ENCODE assay signal across 23 cellular contexts in the genomic region with DNA sequence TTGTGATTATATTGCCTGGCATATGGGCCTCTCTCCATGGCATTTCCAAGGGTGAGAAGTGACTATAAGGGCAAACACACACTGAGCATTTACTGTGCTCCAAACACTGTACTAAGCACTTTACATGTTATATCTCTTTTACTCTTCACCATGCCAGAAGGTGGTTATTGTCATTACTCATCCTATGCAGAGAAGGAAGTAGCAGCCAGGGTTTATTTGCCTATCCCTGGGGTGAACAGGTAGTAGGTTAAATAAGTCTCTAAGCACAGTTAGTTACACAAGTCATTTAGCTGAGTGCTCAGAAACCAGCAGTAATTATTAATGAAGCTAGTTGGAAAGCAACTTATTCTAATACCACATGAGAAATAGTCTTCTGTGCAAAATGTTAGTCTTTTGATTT.
DNase-seq lines count a peak whose midpoint lies in the region; ATAC-seq, FAIRE-seq and TF ChIP-seq lines count a peak whose summit lies in the region.
"Had no signal": no experiment of that assay in that cellular context is flagged by ENCODE, and none has a peak within 500 bp of the region (broad histone marks: within the 10 kb centered on the region; RNA-seq: fewer than 3 reads in every experiment).

No MANE protein-coding gene starts in this region.

- no peak overlapping the region for H2AFZ ChIP-seq in Karpas-422 (ENCODE audit: low read length)

- H3K4me2 ChIP-seq in Karpas-422 (ENCODE audit: low read depth, low read length, poor library complexity, severe bottlenecking), result no peak overlapping the region
- H3K4me2 ChIP-seq: SK-N-SH had no signal

- no peak overlapping the region for H3K4me3 ChIP-seq in Karpas-422 (ENCODE audit: low read length)

- H3K4me1 ChIP-seq in Karpas-422 (ENCODE audit: low read length), result peaks cover 16% of the 10 kb centered on the region
- H3K4me1 ChIP-seq: Caco-2 had no signal

- DNase-seq in DMS153 (lab: John Stamatoyannopoulos, UW) (peak; percentile 54), DMS153 treated with DMSO at 0.1 percent for 48 hours (lab: John Stamatoyannopoulos, UW; ENCODE audit: unreplicated experiment) (no peak), Karpas-422 (peak; percentile 67), NCI-H69 (lab: John Stamatoyannopoulos, UW) (peak; percentile 87), left colon (no peak), omental fat pad (ENCODE audit: low spot score) (no peak), frontal cortex (ENCODE audit: low spot score in 2 of 2) (no peak)
- DNase-seq: Caco-2; CD8-positive, alpha-beta T cell; Kasumi-1; NCI-H1092 treated with DMSO at 0.1 percent for 48 hours; NCI-H1694; NCI-H2029 treated with DMSO at 0.1 percent for 48 hours; NCI-H226; SIG-M5; SK-N-SH; SW 1271 had no signal

- H3K9me3 ChIP-seq in Karpas-422 (ENCODE audit: low read length), result no peaks in the 10 kb centered on the region
- H3K9me3 ChIP-seq: Caco-2, SK-N-SH had no signal

- peak; percentile 71 for ATAC-seq in left colon
- no peak for ATAC-seq in GM21367 (IDR thresholded peaks at IDR 0.05; ENCODE audit: unreplicated experiment)
- no peak for ATAC-seq in omental fat pad (ENCODE audit: low FRiP score)
- ATAC-seq: CD8-positive, alpha-beta T cell had no signal

- no peaks in the 10 kb centered on the region; the same call in 1 of the 2 replicates for H3K27me3 ChIP-seq in Karpas-422 (ENCODE audit: low read length)

- no peaks in the 10 kb centered on the region for H3K79me2 ChIP-seq in Karpas-422 (ENCODE audit: low read length)

- intact Hi-C loops in left colon (cut with DNase I, micrococcal nuclease), result no loop called here

- no peaks in the 10 kb centered on the region for H3K9me2 ChIP-seq in Karpas-422 (replicated peaks; ENCODE audit: insufficient read depth, low read length)
- H3K9me2 ChIP-seq: SK-N-SH had no signal

- no peak for FAIRE-seq in frontal cortex (lab: Jason Lieb, UNC)
- FAIRE-seq: GM19239, H54, RCC 7860 had no signal

- H3K27ac ChIP-seq in Karpas-422 (ENCODE audit: low read length), result no peak overlapping the region
- H3K27ac ChIP-seq: 22Rv1, C4-2B had no signal

- H4K20me1 ChIP-seq in Karpas-422 (ENCODE audit: insufficient read depth, low read depth, low read length), result no peaks in the 10 kb centered on the region

- no peak overlapping the region for H3K9ac ChIP-seq in Karpas-422 (ENCODE audit: low read length)
- H3K9ac ChIP-seq: SK-N-SH had no signal

- no peaks in the 10 kb centered on the region for H3K36me3 ChIP-seq in Karpas-422 (ENCODE audit: insufficient read depth, low read length)

- TF ChIP-seq CTCF in omental fat pad (IDR thresholded peaks at IDR 0.05), result no peak

Comparison
In these comparisons a context has a peak if more than half of its experiments do, and no peak if none do; other contexts are left out.
1. DNase-seq: peak in DMS153 (single experiment), Karpas-422 (single experiment) and NCI-H69 (single experiment); none in DMS153 treated with DMSO at 0.1 percent for 48 hours (single experiment), left colon (0 of 2), omental fat pad (single experiment) and frontal cortex (0 of 2).